Comparison of ENCODE assay signal across 8 cellular contexts in the genomic region with DNA sequence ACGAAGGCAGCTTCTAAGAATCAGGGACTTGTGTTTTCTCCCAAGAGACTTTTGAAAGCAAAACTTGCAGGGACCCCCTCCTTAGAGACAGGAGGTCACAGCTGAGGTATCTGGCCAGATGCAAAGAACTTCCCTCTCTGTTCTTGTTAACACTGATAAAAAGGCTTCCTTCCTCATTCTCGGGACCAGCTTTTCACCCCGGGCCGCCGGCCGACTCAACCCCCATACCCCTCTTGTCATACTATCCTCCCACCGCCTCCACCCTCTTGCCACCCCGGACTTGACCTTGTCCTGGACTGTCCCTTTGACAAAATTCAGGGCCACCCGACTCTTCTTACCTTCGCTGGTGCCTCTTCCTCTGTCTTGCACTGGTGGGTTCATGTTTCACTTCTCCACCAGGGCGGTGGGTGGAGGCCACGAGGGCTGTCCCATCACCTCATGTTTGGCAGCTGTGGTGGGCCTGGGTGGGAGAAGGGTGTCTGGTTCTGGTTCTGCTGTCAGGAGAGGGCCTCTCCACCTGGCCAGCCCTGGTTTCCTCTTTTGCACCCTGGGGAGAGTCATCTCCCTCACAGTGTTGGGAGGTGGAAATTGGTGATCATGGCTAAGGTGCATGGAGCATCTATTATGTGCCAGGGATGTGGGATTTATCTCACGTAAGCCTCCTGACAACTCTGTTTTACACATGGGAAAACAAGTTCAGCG. TPM values are rescaled to one million over a fixed set of nuclear protein-coding genes. Genes with fewer than 3 reads are reported as not detected.
A peak's percentile ranks its signal among the peaks of the same experiment; 100 is the strongest.
DNase-seq lines count a peak whose midpoint lies in the region; ATAC-seq and TF ChIP-seq lines count a peak whose summit lies in the region.

No MANE protein-coding gene starts in this region.

- H3F3A ChIP-seq in SU-DHL-6 (ENCODE audit: insufficient read depth): peaks cover 13% of the 10 kb centered on the region

- peak overlapping the region; percentile 2 to 91 for H3K27ac Mint-ChIP-seq in stimulated activated naive CD8-positive, alpha-beta T cell treated with anti-CD3 and anti-CD28 coated beads, Interleukin-15, amount 100 ng/mL, for 72 hours
- H3K27ac Mint-ChIP-seq in osteocyte (ENCODE audit: unreplicated experiment): no peak overlapping the region

- no peaks in the 10 kb centered on the region for H3K36me3 ChIP-seq in SU-DHL-6 (ENCODE audit: low read length)
- no peaks in the 10 kb centered on the region for H3K36me3 ChIP-seq in gastroesophageal sphincter

- H3K4me3 ChIP-seq in SU-DHL-6 (ENCODE audit: insufficient read depth, low read length, poor library complexity, severe bottlenecking) (no peak overlapping the region), gastroesophageal sphincter (no peak overlapping the region)

- H3K9me3 Mint-ChIP-seq in stimulated activated naive CD8-positive, alpha-beta T cell treated with anti-CD3 and anti-CD28 coated beads, Interleukin-15, amount 100 ng/mL, for 72 hours: no peaks in the 10 kb centered on the region
- H3K9me3 Mint-ChIP-seq in osteocyte (ENCODE audit: unreplicated experiment): no peaks in the 10 kb centered on the region

- peaks cover 0 to 3% (median 0%) of the 10 kb centered on the region in 3 donors for H3K4me1 ChIP-seq in gastroesophageal sphincter

- TF ChIP-seq POLR2A in gastroesophageal sphincter (IDR thresholded peaks at IDR 0.05): no peak

- ATAC-seq in HG02981 (IDR thresholded peaks at IDR 0.05; ENCODE audit: unreplicated experiment) (peak; percentile 59), gastroesophageal sphincter (no peak)
- ATAC-seq in stimulated activated naive CD8-positive, alpha-beta T cell treated with anti-CD3 and anti-CD28 coated beads, Interleukin-15, amount 100 ng/mL, for 72 hours: peak; percentile 72

- H3K9me3 ChIP-seq in SU-DHL-6 (ENCODE audit: insufficient read depth, low read length) (no peaks in the 10 kb centered on the region), gastroesophageal sphincter (no peaks in the 10 kb centered on the region)

- H3K4me1 Mint-ChIP-seq in stimulated activated naive CD8-positive, alpha-beta T cell treated with anti-CD3 and anti-CD28 coated beads, Interleukin-15, amount 100 ng/mL, for 72 hours: peaks cover 80% of the 10 kb centered on the region
- H3K4me1 Mint-ChIP-seq in osteocyte (ENCODE audit: unreplicated experiment): peaks cover 17% of the 10 kb centered on the region

- TF ChIP-seq EP300 in gastroesophageal sphincter (IDR thresholded peaks at IDR 0.05): no peak

- peaks cover 13% of the 10 kb centered on the region for H3K27me3 Mint-ChIP-seq in stimulated activated naive CD8-positive, alpha-beta T cell treated with anti-CD3 and anti-CD28 coated beads, Interleukin-15, amount 100 ng/mL, for 72 hours
- H3K27me3 Mint-ChIP-seq in osteocyte (ENCODE audit: unreplicated experiment): no peaks in the 10 kb centered on the region

- H3K4me3 Mint-ChIP-seq in stimulated activated naive CD8-positive, alpha-beta T cell treated with anti-CD3 and anti-CD28 coated beads, Interleukin-15, amount 100 ng/mL, for 72 hours: peak overlapping the region; percentile 46 to 72
- H3K4me3 Mint-ChIP-seq in osteocyte (ENCODE audit: unreplicated experiment): no peak overlapping the region

- no peaks in the 10 kb centered on the region for H3K9me2 ChIP-seq in SU-DHL-6 (replicated peaks; ENCODE audit: insufficient read depth, low read length)

- peak; percentile 20 for DNase-seq in activated gamma-delta T cell treated with anti-CD3 and anti-CD28 coated beads, Interleukin-2, amount 50 U/mL, for 16 hours (ENCODE audit: low read depth)
- no peak for DNase-seq in activated gamma-delta T cell (lab: John Stamatoyannopoulos, UW)
- peak; percentile 43 to 76 for DNase-seq in stimulated activated naive CD8-positive, alpha-beta T cell treated with anti-CD3 and anti-CD28 coated beads, Interleukin-15, amount 100 ng/mL, for 72 hours
- no peak for DNase-seq in NCI-H1436 (lab: John Stamatoyannopoulos, UW)
- DNase-seq in osteocyte (ENCODE audit: extremely low spot score, unreplicated experiment): no peak

- H4K20me1 ChIP-seq in SU-DHL-6 (ENCODE audit: low read depth, low read length): no peaks in the 10 kb centered on the region

- H3K27me3 ChIP-seq in SU-DHL-6 (ENCODE audit: low read length) (0 out of 2 replicates have a peak, but pooled peaks cover 3% of the 10 kb centered on the region), gastroesophageal sphincter (no peaks in the 10 kb centered on the region)

- peak overlapping the region; percentile 54 for H3K4me2 ChIP-seq in SU-DHL-6 (ENCODE audit: low read depth, low read length, poor library complexity, severe bottlenecking)

- H3K27ac ChIP-seq in SU-DHL-6 (ENCODE audit: low read depth, low read length) (peak overlapping the region; percentile 78), gastroesophageal sphincter (no peak overlapping the region)

- no peaks in the 10 kb centered on the region for H3K79me2 ChIP-seq in SU-DHL-6 (ENCODE audit: insufficient read depth, low read length)

- H2AFZ ChIP-seq in SU-DHL-6 (ENCODE audit: low read depth, low read length, severe bottlenecking): peak overlapping the region; percentile 80

- peak overlapping the region; percentile 21; the same call in 1 of the 2 replicates for H3K9ac ChIP-seq in SU-DHL-6 (ENCODE audit: low read length)

- TF ChIP-seq CTCF in SU-DHL-6 (IDR thresholded peaks at IDR 0.05; ENCODE audit: insufficient read depth, low read length, poor library complexity, severe bottlenecking): no peak
- no peak for TF ChIP-seq CTCF in osteocyte (IDR thresholded peaks at IDR 0.05)
- TF ChIP-seq CTCF in gastroesophageal sphincter (IDR thresholded peaks at IDR 0.05): no peak

- H3K36me3 Mint-ChIP-seq in osteocyte (ENCODE audit: unreplicated experiment): no peaks in the 10 kb centered on the region

- WGBS in gastroesophageal sphincter (ENCODE audit: low coverage in 1 of 2), 2 donors: 77 to 100% methylated on average over 1 to 9 of the region's 14 CpGs

RNA-seq across cellular contexts. Expression of a gene that starts 32.5 kb away (rescaled TPM):
- total RNA-seq in osteocyte: 34.1 TPM in 2 replicates
- 10 to 100 TPM in 3 of 4 donors, 1 to 10 TPM in 1; 7.8 to 46.0 (median 14.0) TPM for total RNA-seq in gastroesophageal sphincter

Comparison
In these comparisons a context has a peak if more than half of its experiments do, and no peak if none do; other contexts are left out.
1. DNase-seq: peak in activated gamma-delta T cell treated with anti-CD3 and anti-CD28 coated beads, Interleukin-2, amount 50 U/mL, for 16 hours (single experiment) and stimulated activated naive CD8-positive, alpha-beta T cell treated with anti-CD3 and anti-CD28 coated beads, Interleukin-15, amount 100 ng/mL, for 72 hours (2 of 2); none in activated gamma-delta T cell (single experiment), NCI-H1436 (single experiment) and osteocyte (single experiment).